ENCODE assay signal across 6 cellular contexts in genomic region chr12:78390920-78391319, GRCh38.
"Had no signal": no experiment of that assay in that cellular context is flagged by ENCODE, and none has a peak within 500 bp of the region (broad histone marks: within the 10 kb centered on the region; RNA-seq: fewer than 3 reads in every experiment).

No MANE protein-coding gene starts in this region.

- DNase-seq: IMR-90, KBM-7, KG1 had no signal

- ATAC-seq: HepG2, K562 had no signal

- H3K4me3 ChIP-seq: K562 had no signal

- H3K27ac ChIP-seq: HL-60 had no signal
